Comparison of ENCODE assay signal across 2 cellular contexts in the genomic region with DNA sequence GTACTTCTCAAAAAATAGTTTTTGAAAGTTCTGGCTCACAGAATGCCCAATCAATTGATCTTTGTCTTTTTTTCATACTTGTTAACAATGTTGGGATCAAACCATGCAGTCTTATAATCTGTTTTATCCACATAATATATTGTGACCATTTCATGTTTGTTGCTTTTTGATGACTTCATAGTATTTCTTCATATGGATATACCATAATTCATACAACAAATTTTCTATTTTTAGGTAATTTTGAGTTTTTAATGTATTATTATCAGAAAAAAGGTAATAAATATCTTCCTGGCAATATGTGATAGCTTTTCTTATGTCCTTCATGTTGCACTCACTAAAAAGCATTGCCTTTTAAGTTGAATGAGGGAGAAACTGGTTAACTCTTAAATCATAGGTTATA.
TF ChIP-seq lines count a peak whose summit lies in the region.

No MANE protein-coding gene starts in this region.

TF ChIP-seq in SK-N-SH treated with all-trans-retinoic acid at 6 μM for 48 hours, 23 proteins besides CTCF, POLR2A, EP300 and RAD21:
- TF ChIP-seq, protein P1, sequence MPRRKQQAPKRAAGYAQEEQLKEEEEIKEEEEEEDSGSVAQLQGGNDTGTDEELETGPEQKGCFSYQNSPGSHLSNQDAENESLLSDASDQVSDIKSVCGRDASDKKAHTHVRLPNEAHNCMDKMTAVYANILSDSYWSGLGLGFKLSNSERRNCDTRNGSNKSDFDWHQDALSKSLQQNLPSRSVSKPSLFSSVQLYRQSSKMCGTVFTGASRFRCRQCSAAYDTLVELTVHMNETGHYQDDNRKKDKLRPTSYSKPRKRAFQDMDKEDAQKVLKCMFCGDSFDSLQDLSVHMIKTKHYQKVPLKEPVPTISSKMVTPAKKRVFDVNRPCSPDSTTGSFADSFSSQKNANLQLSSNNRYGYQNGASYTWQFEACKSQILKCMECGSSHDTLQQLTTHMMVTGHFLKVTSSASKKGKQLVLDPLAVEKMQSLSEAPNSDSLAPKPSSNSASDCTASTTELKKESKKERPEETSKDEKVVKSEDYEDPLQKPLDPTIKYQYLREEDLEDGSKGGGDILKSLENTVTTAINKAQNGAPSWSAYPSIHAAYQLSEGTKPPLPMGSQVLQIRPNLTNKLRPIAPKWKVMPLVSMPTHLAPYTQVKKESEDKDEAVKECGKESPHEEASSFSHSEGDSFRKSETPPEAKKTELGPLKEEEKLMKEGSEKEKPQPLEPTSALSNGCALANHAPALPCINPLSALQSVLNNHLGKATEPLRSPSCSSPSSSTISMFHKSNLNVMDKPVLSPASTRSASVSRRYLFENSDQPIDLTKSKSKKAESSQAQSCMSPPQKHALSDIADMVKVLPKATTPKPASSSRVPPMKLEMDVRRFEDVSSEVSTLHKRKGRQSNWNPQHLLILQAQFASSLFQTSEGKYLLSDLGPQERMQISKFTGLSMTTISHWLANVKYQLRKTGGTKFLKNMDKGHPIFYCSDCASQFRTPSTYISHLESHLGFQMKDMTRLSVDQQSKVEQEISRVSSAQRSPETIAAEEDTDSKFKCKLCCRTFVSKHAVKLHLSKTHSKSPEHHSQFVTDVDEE (CRISPR knock-in tag; IDR thresholded peaks at IDR 0.05): no peak
- TF ChIP-seq BACH2 (CRISPR knock-in tag; IDR thresholded peaks at IDR 0.05; ENCODE audit: borderline replicate concordance): no peak
- no peak for TF ChIP-seq TCF4 (CRISPR knock-in tag; IDR thresholded peaks at IDR 0.05; ENCODE audit: borderline replicate concordance)
- peak; percentile 93 for TF ChIP-seq ZNF8 (CRISPR knock-in tag; IDR thresholded peaks at IDR 0.05)
- TF ChIP-seq ARNTL (CRISPR knock-in tag; IDR thresholded peaks at IDR 0.05; ENCODE audit: borderline replicate concordance, low read depth): no peak
- TF ChIP-seq, protein P2, sequence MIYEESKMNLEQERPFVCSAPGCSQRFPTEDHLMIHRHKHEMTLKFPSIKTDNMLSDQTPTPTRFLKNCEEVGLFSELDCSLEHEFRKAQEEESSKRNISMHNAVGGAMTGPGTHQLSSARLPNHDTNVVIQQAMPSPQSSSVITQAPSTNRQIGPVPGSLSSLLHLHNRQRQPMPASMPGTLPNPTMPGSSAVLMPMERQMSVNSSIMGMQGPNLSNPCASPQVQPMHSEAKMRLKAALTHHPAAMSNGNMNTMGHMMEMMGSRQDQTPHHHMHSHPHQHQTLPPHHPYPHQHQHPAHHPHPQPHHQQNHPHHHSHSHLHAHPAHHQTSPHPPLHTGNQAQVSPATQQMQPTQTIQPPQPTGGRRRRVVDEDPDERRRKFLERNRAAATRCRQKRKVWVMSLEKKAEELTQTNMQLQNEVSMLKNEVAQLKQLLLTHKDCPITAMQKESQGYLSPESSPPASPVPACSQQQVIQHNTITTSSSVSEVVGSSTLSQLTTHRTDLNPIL (CRISPR knock-in tag; IDR thresholded peaks at IDR 0.05; ENCODE audit: low read depth): no peak

TF ChIP-seq in SK-N-SH, 30 proteins besides CTCF, POLR2A, EP300 and RAD21 (continued from another document):
- TF ChIP-seq GABPA (IDR thresholded peaks at IDR 0.05; ENCODE audit: low read depth): no peak
- TF ChIP-seq, protein P3, sequence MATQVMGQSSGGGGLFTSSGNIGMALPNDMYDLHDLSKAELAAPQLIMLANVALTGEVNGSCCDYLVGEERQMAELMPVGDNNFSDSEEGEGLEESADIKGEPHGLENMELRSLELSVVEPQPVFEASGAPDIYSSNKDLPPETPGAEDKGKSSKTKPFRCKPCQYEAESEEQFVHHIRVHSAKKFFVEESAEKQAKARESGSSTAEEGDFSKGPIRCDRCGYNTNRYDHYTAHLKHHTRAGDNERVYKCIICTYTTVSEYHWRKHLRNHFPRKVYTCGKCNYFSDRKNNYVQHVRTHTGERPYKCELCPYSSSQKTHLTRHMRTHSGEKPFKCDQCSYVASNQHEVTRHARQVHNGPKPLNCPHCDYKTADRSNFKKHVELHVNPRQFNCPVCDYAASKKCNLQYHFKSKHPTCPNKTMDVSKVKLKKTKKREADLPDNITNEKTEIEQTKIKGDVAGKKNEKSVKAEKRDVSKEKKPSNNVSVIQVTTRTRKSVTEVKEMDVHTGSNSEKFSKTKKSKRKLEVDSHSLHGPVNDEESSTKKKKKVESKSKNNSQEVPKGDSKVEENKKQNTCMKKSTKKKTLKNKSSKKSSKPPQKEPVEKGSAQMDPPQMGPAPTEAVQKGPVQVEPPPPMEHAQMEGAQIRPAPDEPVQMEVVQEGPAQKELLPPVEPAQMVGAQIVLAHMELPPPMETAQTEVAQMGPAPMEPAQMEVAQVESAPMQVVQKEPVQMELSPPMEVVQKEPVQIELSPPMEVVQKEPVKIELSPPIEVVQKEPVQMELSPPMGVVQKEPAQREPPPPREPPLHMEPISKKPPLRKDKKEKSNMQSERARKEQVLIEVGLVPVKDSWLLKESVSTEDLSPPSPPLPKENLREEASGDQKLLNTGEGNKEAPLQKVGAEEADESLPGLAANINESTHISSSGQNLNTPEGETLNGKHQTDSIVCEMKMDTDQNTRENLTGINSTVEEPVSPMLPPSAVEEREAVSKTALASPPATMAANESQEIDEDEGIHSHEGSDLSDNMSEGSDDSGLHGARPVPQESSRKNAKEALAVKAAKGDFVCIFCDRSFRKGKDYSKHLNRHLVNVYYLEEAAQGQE (IDR thresholded peaks at IDR 0.05; ENCODE audit: low read depth, low read length): no peak
- no peak for TF ChIP-seq SMC3 (IDR thresholded peaks at IDR 0.05; ENCODE audit: low read depth, low read length)
- no peak for TF ChIP-seq POLR2AphosphoS5 (IDR thresholded peaks at IDR 0.05; ENCODE audit: low read depth, low read length)
- TF ChIP-seq GATA2 (CRISPR knock-in tag; IDR thresholded peaks at IDR 0.05): no peak
- TF ChIP-seq, protein P4, sequence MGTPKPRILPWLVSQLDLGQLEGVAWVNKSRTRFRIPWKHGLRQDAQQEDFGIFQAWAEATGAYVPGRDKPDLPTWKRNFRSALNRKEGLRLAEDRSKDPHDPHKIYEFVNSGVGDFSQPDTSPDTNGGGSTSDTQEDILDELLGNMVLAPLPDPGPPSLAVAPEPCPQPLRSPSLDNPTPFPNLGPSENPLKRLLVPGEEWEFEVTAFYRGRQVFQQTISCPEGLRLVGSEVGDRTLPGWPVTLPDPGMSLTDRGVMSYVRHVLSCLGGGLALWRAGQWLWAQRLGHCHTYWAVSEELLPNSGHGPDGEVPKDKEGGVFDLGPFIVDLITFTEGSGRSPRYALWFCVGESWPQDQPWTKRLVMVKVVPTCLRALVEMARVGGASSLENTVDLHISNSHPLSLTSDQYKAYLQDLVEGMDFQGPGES (IDR thresholded peaks at IDR 0.05; ENCODE audit: low read depth, low read length): no peak
- TF ChIP-seq MXI1 (IDR thresholded peaks at IDR 0.05; ENCODE audit: low read depth, low read length): no peak
- TF ChIP-seq, protein P5, sequence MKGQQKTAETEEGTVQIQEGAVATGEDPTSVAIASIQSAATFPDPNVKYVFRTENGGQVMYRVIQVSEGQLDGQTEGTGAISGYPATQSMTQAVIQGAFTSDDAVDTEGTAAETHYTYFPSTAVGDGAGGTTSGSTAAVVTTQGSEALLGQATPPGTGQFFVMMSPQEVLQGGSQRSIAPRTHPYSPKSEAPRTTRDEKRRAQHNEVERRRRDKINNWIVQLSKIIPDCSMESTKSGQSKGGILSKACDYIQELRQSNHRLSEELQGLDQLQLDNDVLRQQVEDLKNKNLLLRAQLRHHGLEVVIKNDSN (IDR thresholded peaks at IDR 0.05; ENCODE audit: borderline replicate concordance, low read depth): no peak
- TF ChIP-seq, protein P6, sequence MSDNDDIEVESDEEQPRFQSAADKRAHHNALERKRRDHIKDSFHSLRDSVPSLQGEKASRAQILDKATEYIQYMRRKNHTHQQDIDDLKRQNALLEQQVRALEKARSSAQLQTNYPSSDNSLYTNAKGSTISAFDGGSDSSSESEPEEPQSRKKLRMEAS (IDR thresholded peaks at IDR 0.05; ENCODE audit: low read depth): no peak
- TF ChIP-seq TAF1 (IDR thresholded peaks at IDR 0.05; ENCODE audit: borderline replicate concordance, low read depth, low read length): no peak
